Comparison of ENCODE assay signal across 12 cellular contexts in genomic region chr4:153212755-153213154, GRCh38. TPM values are rescaled to one million over a fixed set of nuclear protein-coding genes. Genes with fewer than 3 reads are reported as not detected.
DNase-seq lines count a peak whose midpoint lies in the region; ATAC-seq and TF ChIP-seq lines count a peak whose summit lies in the region.
"Had no signal": no experiment of that assay in that cellular context is flagged by ENCODE, and none has a peak within 500 bp of the region (broad histone marks: within the 10 kb centered on the region; RNA-seq: fewer than 3 reads in every experiment).

No MANE protein-coding gene starts in this region.

- H3K27me3 Mint-ChIP-seq in nephron (ENCODE audit: low read depth): peaks cover 8% of the 10 kb centered on the region
- H3K27me3 Mint-ChIP-seq: stimulated activated memory B cell treated with anti-CD40 and anti-IgM and Interleukin-4, amounts not matched to agents 10 μg/mL and 1 μg/mL and 100 μg/mL, for 72 hours had no signal

- peaks cover 2% of the 10 kb centered on the region for H3K9me3 Mint-ChIP-seq in nephron

- H3K36me3 ChIP-seq in gastrocnemius medialis: no peaks in the 10 kb centered on the region
- H3K36me3 ChIP-seq: BE2C, SJSA1 had no signal

- TF ChIP-seq POLR2A in gastrocnemius medialis (IDR thresholded peaks at IDR 0.05): no peak

- DNase-seq in EH (ENCODE audit: low read depth): peak; percentile 9
- peak; percentile 33 for DNase-seq in NCI-H69 (lab: John Stamatoyannopoulos, UW)
- peak; percentile 50 for DNase-seq in epidermal melanocyte (ENCODE audit: insufficient read length, low spot score)
- DNase-seq in NCI-H1694 treated with DMSO at 0.1 percent for 48 hours (lab: John Stamatoyannopoulos, UW): no peak
- no peak for DNase-seq in gastrocnemius medialis
- DNase-seq in kidney glomerular epithelial cell (lab: John Stamatoyannopoulos, UW): no peak
- DNase-seq: BE2C, NCI-H2081 had no signal

- in situ Hi-C loops in gastrocnemius medialis (cut with MboI; ENCODE audit: low sequenced_read_pairs in 4 of 4): loop anchor here in 1 of 4 donors (25.0 kb wide), 1 partner anchor 100 kb away; no protein-coding TSS in a partner anchor

- no peak overlapping the region for H3K4me3 Mint-ChIP-seq in nephron
- H3K4me3 Mint-ChIP-seq: stimulated activated memory B cell treated with anti-CD40 and anti-IgM and Interleukin-4, amounts not matched to agents 10 μg/mL and 1 μg/mL and 100 μg/mL, for 72 hours had no signal

- no peak overlapping the region for H3K27ac ChIP-seq in gastrocnemius medialis
- H3K27ac ChIP-seq: SJSA1 had no signal

- H3K9me3 ChIP-seq in gastrocnemius medialis: no peaks in the 10 kb centered on the region
- H3K9me3 ChIP-seq: BE2C, SJSA1 had no signal

- intact Hi-C loops in gastrocnemius medialis (cut with DNase I; ENCODE audit: low total_unique reads): loop anchor here (5.0 kb wide), 1 partner anchor 50 kb away; no protein-coding TSS in a partner anchor

- H3K27me3 ChIP-seq in gastrocnemius medialis: no peaks in the 10 kb centered on the region
- H3K27me3 ChIP-seq: BE2C, SJSA1 had no signal

- peaks cover 26% of the 10 kb centered on the region for H3K36me3 Mint-ChIP-seq in nephron (ENCODE audit: low read depth)
- H3K36me3 Mint-ChIP-seq: stimulated activated memory B cell treated with anti-CD40 and anti-IgM and Interleukin-4, amounts not matched to agents 10 μg/mL and 1 μg/mL and 100 μg/mL, for 72 hours had no signal

- no peaks in the 10 kb centered on the region for H3K4me1 ChIP-seq in gastrocnemius medialis
- H3K4me1 ChIP-seq: SJSA1 had no signal

- no peak overlapping the region for H3K4me3 ChIP-seq in gastrocnemius medialis
- H3K4me3 ChIP-seq: SJSA1 had no signal

- H3K4me1 Mint-ChIP-seq in nephron: peaks cover 36% of the 10 kb centered on the region

- TF ChIP-seq CTCF in nephron (IDR thresholded peaks at IDR 0.05; ENCODE audit: unreplicated experiment in 3 of 3): no peak
- TF ChIP-seq CTCF in gastrocnemius medialis (IDR thresholded peaks at IDR 0.05 in 4 of 5, conservative IDR thresholded peaks at IDR 0.05 in 1 of 5): no peak

- peak overlapping the region; percentile 30 to 76 (median 48) for H3K27ac Mint-ChIP-seq in nephron
- H3K27ac Mint-ChIP-seq: stimulated activated memory B cell treated with anti-CD40 and anti-IgM and Interleukin-4, amounts not matched to agents 10 μg/mL and 1 μg/mL and 100 μg/mL, for 72 hours had no signal

- no peak for ATAC-seq in activated CD4-positive, CD25-positive, alpha-beta regulatory T cell treated with anti-CD3 and anti-CD28 coated beads, Interleukin-2, amount 50 U/mL, for 24 hours
- no peak for ATAC-seq in gastrocnemius medialis
- ATAC-seq: stimulated activated memory B cell treated with anti-CD40 and anti-IgM and Interleukin-4, amounts not matched to agents 10 μg/mL and 1 μg/mL and 100 μg/mL, for 72 hours had no signal

RNA-seq across cellular contexts. Expression of gene TRIM2, which starts 8.5 kb away (rescaled TPM):
- total RNA-seq in gastrocnemius medialis: 1 to 10 TPM; 2.6 to 7.2 (median 3.8) TPM

Comparison
In these comparisons a context has a peak if more than half of its experiments do, and no peak if none do; other contexts are left out.
1. DNase-seq: peak in EH (single experiment), NCI-H69 (single experiment) and epidermal melanocyte (single experiment); none in NCI-H1694 treated with DMSO at 0.1 percent for 48 hours (single experiment), gastrocnemius medialis (0 of 2) and kidney glomerular epithelial cell (single experiment).